9 cellular contexts compared by ENCODE assay signal in genomic region chr10:91164520-91165065, GRCh38. TPM values are rescaled to one million over a fixed set of nuclear protein-coding genes. Genes with fewer than 3 reads are reported as not detected.
A peak's percentile ranks its signal among the peaks of the same experiment; 100 is the strongest.
DNase-seq lines count a peak whose midpoint lies in the region; ATAC-seq and TF ChIP-seq lines count a peak whose summit lies in the region.
"Had no signal": no experiment of that assay in that cellular context is flagged by ENCODE, and none has a peak within 500 bp of the region (broad histone marks: within the 10 kb centered on the region; RNA-seq: fewer than 3 reads in every experiment).

No MANE protein-coding gene starts in this region.

- no peaks in the 10 kb centered on the region for H3K36me3 ChIP-seq in Loucy (ENCODE audit: insufficient read depth, low read length)
- no peaks in the 10 kb centered on the region for H3K36me3 ChIP-seq in naive thymus-derived CD4-positive, alpha-beta T cell (ENCODE audit: control insufficient read depth in 2 of 3, insufficient read depth in 3 of 3, low read length in 3 of 3)
- no peaks in the 10 kb centered on the region for H3K36me3 ChIP-seq in SJCRH30

- intact Hi-C loops in naive thymus-derived CD4-positive, alpha-beta T cell (cut with micrococcal nuclease) = loop anchor here (1.0 to 10.0 kb wide), 12 partner anchors 9 to 1910 kb away; partner anchors contain the start of genes BTAF1 (in 1 of the 2), CPEB3 (in 1 of the 2), FGFBP3 (in 1 of the 2) and HECTD2 (in 1 of the 2)

- peaks cover 0 to 19% (median 0%) of the 10 kb centered on the region in 5 donors for H3K27me3 Mint-ChIP-seq in naive thymus-derived CD4-positive, alpha-beta T cell

- peaks cover 0 to 27% (median 7%) of the 10 kb centered on the region in 11 donors for H3K9me3 Mint-ChIP-seq in naive thymus-derived CD4-positive, alpha-beta T cell

- no peaks in the 10 kb centered on the region for H3K9me3 ChIP-seq in Loucy (ENCODE audit: insufficient read depth, low read depth, low read length)
- H3K9me3 ChIP-seq in naive thymus-derived CD4-positive, alpha-beta T cell (ENCODE audit: control insufficient read depth in 2 of 3, low read length in 3 of 3) = no peaks in the 10 kb centered on the region
- H3K9me3 ChIP-seq in SJCRH30 (replicated peaks) = no peaks in the 10 kb centered on the region

- no peak for ATAC-seq in naive thymus-derived CD4-positive, alpha-beta T cell
- ATAC-seq in HG03108 (IDR thresholded peaks at IDR 0.05; ENCODE audit: unreplicated experiment) = no peak

- POLR2A ChIA-PET in naive thymus-derived CD4-positive, alpha-beta T cell (lab: Charles Lee) = interaction anchor here (0.7 to 3.5 kb wide), 12 partner anchors 14 to 762 kb away, joined by 3 to 22 read pairs (median 5); partner anchors contain the start of genes BTAF1 and PCGF5

- H3K36me3 Mint-ChIP-seq in naive thymus-derived CD4-positive, alpha-beta T cell = peaks cover 7 to 23% (median 17%) of the 10 kb centered on the region in 5 donors

- H3K4me1 Mint-ChIP-seq in naive thymus-derived CD4-positive, alpha-beta T cell = peaks cover 28 to 67% (median 52%) of the 10 kb centered on the region in 7 donors

- H3K4me1 ChIP-seq in Loucy (ENCODE audit: insufficient read depth, low read length, poor library complexity, severe bottlenecking) = peaks cover 14% of the 10 kb centered on the region
- peaks cover 8 to 20% of the 10 kb centered on the region in 2 donors for H3K4me1 ChIP-seq in naive thymus-derived CD4-positive, alpha-beta T cell (ENCODE audit: control insufficient read depth in 2 of 2, insufficient read depth in 2 of 2, low read length in 2 of 2)
- no peaks in the 10 kb centered on the region for H3K4me1 ChIP-seq in SJCRH30

- DNase-seq in AG09309 (ENCODE audit: low read depth) (no peak), coronary artery (ENCODE audit: low spot score) (no peak), CD1c-positive myeloid dendritic cell (ENCODE audit: extremely low spot score) (no peak), SJCRH30 (no peak)
- peak in 4 of 9 donors; percentile 13 to 32 (median 18) for DNase-seq in naive thymus-derived CD4-positive, alpha-beta T cell
- no peak for DNase-seq in stimulated activated CD4-positive, alpha-beta T cell treated with anti-CD3 and anti-CD28 coated beads, Interleukin-12 subunit alpha, Interleukin-12 subunit beta, amount 100 ng/mL, for 4 hours
- DNase-seq: SHP77 had no signal

- H3K27ac ChIP-seq in coronary artery (peak overlapping the region; percentile 96 to 97), SJCRH30 (no peak overlapping the region)
- peak overlapping the region; percentile 96 for H3K27ac ChIP-seq in naive thymus-derived CD4-positive, alpha-beta T cell (ENCODE audit: low read depth, low read length)

- no peak overlapping the region for H2AFZ ChIP-seq in Loucy (ENCODE audit: low read length)

- peaks cover 12% of the 10 kb centered on the region; the same call in 1 of the 2 replicates for H3K79me2 ChIP-seq in Loucy (ENCODE audit: insufficient read depth, low read length)

- peak overlapping the region; percentile 39 to 98 (median 95) for H3K27ac Mint-ChIP-seq in naive thymus-derived CD4-positive, alpha-beta T cell

- H3K27me3 ChIP-seq in Loucy (ENCODE audit: insufficient read depth, low read length, poor library complexity, severe bottlenecking) (no peaks in the 10 kb centered on the region), SJCRH30 (no peaks in the 10 kb centered on the region)
- H3K27me3 ChIP-seq in naive thymus-derived CD4-positive, alpha-beta T cell (ENCODE audit: control insufficient read depth in 2 of 2, insufficient read depth in 2 of 2, low read length in 2 of 2) = no peaks in the 10 kb centered on the region

- H3K4me3 Mint-ChIP-seq in naive thymus-derived CD4-positive, alpha-beta T cell = peak overlapping the region; percentile 88 to 95 (median 93)

- no peaks in the 10 kb centered on the region for H3K9me2 ChIP-seq in Loucy (replicated peaks; ENCODE audit: low read depth, low read length)

- peak overlapping the region; percentile 67; the same call in 1 of the 2 replicates for H3K4me3 ChIP-seq in AG09309 (ENCODE audit: control insufficient read depth, low read depth, low read length)
- H3K4me3 ChIP-seq in Loucy (ENCODE audit: low read length, poor library complexity, severe bottlenecking) = peak overlapping the region; percentile 82
- peak overlapping the region; percentile 82 for H3K4me3 ChIP-seq in coronary artery
- H3K4me3 ChIP-seq in naive thymus-derived CD4-positive, alpha-beta T cell (ENCODE audit: low read length) = peak overlapping the region; percentile 74
- H3K4me3 ChIP-seq in SJCRH30 = no peak overlapping the region

- peaks cover 6% of the 10 kb centered on the region for H4K20me1 ChIP-seq in Loucy (ENCODE audit: insufficient read depth, low read length, poor library complexity, severe bottlenecking)

- H3K9ac ChIP-seq in Loucy (ENCODE audit: low read depth, low read length, poor library complexity, severe bottlenecking) = no peak overlapping the region

- CTCF ChIA-PET in naive thymus-derived CD4-positive, alpha-beta T cell (lab: Charles Lee) = interaction anchor here (1.5 kb wide), 2 partner anchors 56 to 86 kb away, joined by 3 to 8 read pairs; partner anchors contain the start of gene PCGF5

- TF ChIP-seq CTCF in AG09309 (IDR thresholded peaks at IDR 0.05; ENCODE audit: control insufficient read depth, insufficient read depth, low read depth, low read length, missing control alignments) (no peak), Loucy (conservative IDR thresholded peaks at IDR 0.05; ENCODE audit: low read length) (no peak), coronary artery (IDR thresholded peaks at IDR 0.05) (no peak)

- no peaks in the 10 kb centered on the region for H3F3A ChIP-seq in Loucy (ENCODE audit: low read depth)

- H3K4me2 ChIP-seq in Loucy (ENCODE audit: low read depth, low read length, poor library complexity, severe bottlenecking) = peak overlapping the region; percentile 89

RNA-seq across cellular contexts. Expression of gene PCGF5, which starts 55.9 kb away (rescaled TPM):
- total RNA-seq in naive thymus-derived CD4-positive, alpha-beta T cell = 10 to 100 TPM; 41.2 to 62.3 (median 57.4) TPM
- polyA plus RNA-seq in naive thymus-derived CD4-positive, alpha-beta T cell = 10 to 100 TPM; 56.8 to 69.9 TPM
- total RNA-seq in SJCRH30 (2014; rRNA removed; shearing (Covaris generic)) = 11.3 and 11.4 TPM in 2 replicates
